Comparison of ENCODE assay signal across 17 cellular contexts in genomic region chr20:24332956-24333355, GRCh38.
A peak's percentile ranks its signal among the peaks of the same experiment; 100 is the strongest.
DNase-seq lines count a peak whose midpoint lies in the region; ATAC-seq and TF ChIP-seq lines count a peak whose summit lies in the region.
"Had no signal": no experiment of that assay in that cellular context is flagged by ENCODE, and none has a peak within 500 bp of the region (broad histone marks: within the 10 kb centered on the region; RNA-seq: fewer than 3 reads in every experiment).

No MANE protein-coding gene starts in this region.

- no peaks in the 10 kb centered on the region for H3K27me3 ChIP-seq in DND-41 (ENCODE audit: insufficient read depth, low read length, poor library complexity)
- no peaks in the 10 kb centered on the region for H3K27me3 ChIP-seq in foreskin keratinocyte
- no peaks in the 10 kb centered on the region for H3K27me3 ChIP-seq in Karpas-422 (ENCODE audit: low read length)
- H3K27me3 ChIP-seq: BLaER1 treated with 17β-estradiol and CSF1 and Interleukin-3, amounts not matched to agents 10 nM and 100 nM had no signal

- H3K36me3 ChIP-seq in DND-41 (ENCODE audit: insufficient read depth, low read length) (no peaks in the 10 kb centered on the region), Karpas-422 (ENCODE audit: insufficient read depth, low read length) (no peaks in the 10 kb centered on the region)
- H3K36me3 ChIP-seq: BLaER1 treated with 17β-estradiol and CSF1 and Interleukin-3, amounts not matched to agents 10 nM and 100 nM had no signal

- no peak for DNase-seq in DND-41
- peak; percentile 83 for DNase-seq in Jurkat, Clone E6-1 (ENCODE audit: low read depth, low spot score)
- peak; percentile 11 for DNase-seq in SW480 (ENCODE audit: low spot score)
- DNase-seq in foreskin keratinocyte = peak; percentile 75 to 87
- DNase-seq in cerebellar cortex (ENCODE audit: low spot score) = no peak
- no peak for DNase-seq in GF-D8 (lab: John Stamatoyannopoulos, UW)
- DNase-seq in Karpas-422 = no peak
- DNase-seq: Calu3; CD8-positive, alpha-beta T cell; DMS79 treated with DMSO at 0.1 percent for 48 hours; EL; GOT3; H7; HFFc6; IMR-90 had no signal

- peak; percentile 65 for ATAC-seq in DND-41 (ENCODE audit: insufficient read depth, low read depth)
- peak; percentile 83 for ATAC-seq in foreskin keratinocyte
- ATAC-seq: CD8-positive, alpha-beta T cell; HCT116 had no signal

- TF ChIP-seq CTCF in DND-41 (IDR thresholded peaks at IDR 0.05; ENCODE audit: borderline replicate concordance, extremely low read depth, low read length, poor library complexity, severe bottlenecking) = no peak
- no peak for TF ChIP-seq CTCF in foreskin keratinocyte (conservative IDR thresholded peaks at IDR 0.05)

- H2AFZ ChIP-seq in DND-41 (ENCODE audit: low read depth, low read length) = no peak overlapping the region
- H2AFZ ChIP-seq in Karpas-422 (ENCODE audit: low read length) = no peak overlapping the region

- H3K4me3 ChIP-seq in DND-41 (ENCODE audit: low read depth in 1 of 2, low read length in 2 of 2) = no peak overlapping the region
- H3K4me3 ChIP-seq in Jurkat, Clone E6-1 (ENCODE audit: low read length) = no peak overlapping the region
- H3K4me3 ChIP-seq in Karpas-422 (ENCODE audit: low read length) = no peak overlapping the region
- H3K4me3 ChIP-seq: BLaER1 treated with 17β-estradiol and CSF1 and Interleukin-3, amounts not matched to agents 10 nM and 100 nM had no signal

- H3K27ac ChIP-seq in DND-41 (ENCODE audit: low read length) = no peak overlapping the region
- H3K27ac ChIP-seq in foreskin keratinocyte = no peak overlapping the region
- H3K27ac ChIP-seq in Karpas-422 (ENCODE audit: low read length) = no peak overlapping the region
- H3K27ac ChIP-seq: BLaER1 treated with 17β-estradiol and CSF1 and Interleukin-3, amounts not matched to agents 10 nM and 100 nM had no signal

- no peaks in the 10 kb centered on the region for H3K9me2 ChIP-seq in Karpas-422 (replicated peaks; ENCODE audit: insufficient read depth, low read length)

- H4K20me1 ChIP-seq in DND-41 (ENCODE audit: insufficient read depth, low read length) = no peaks in the 10 kb centered on the region
- H4K20me1 ChIP-seq in Karpas-422 (ENCODE audit: insufficient read depth, low read depth, low read length) = no peaks in the 10 kb centered on the region
- H4K20me1 ChIP-seq: BLaER1 treated with 17β-estradiol and CSF1 and Interleukin-3, amounts not matched to agents 10 nM and 100 nM had no signal

- H3K9me3 ChIP-seq in DND-41 (ENCODE audit: insufficient read depth, low read length, severe bottlenecking) = no peaks in the 10 kb centered on the region
- H3K9me3 ChIP-seq in Karpas-422 (ENCODE audit: low read length) = no peaks in the 10 kb centered on the region
- H3K9me3 ChIP-seq: BLaER1 treated with 17β-estradiol and CSF1 and Interleukin-3, amounts not matched to agents 10 nM and 100 nM had no signal

- H3K9ac ChIP-seq in DND-41 (ENCODE audit: low read depth, low read length) = no peak overlapping the region
- no peak overlapping the region for H3K9ac ChIP-seq in Karpas-422 (ENCODE audit: low read length)
- H3K9ac ChIP-seq: BLaER1 treated with 17β-estradiol and CSF1 and Interleukin-3, amounts not matched to agents 10 nM and 100 nM had no signal

- H3K79me2 ChIP-seq in DND-41 (ENCODE audit: insufficient read depth, low read length) = no peaks in the 10 kb centered on the region
- H3K79me2 ChIP-seq in Karpas-422 (ENCODE audit: low read length) = no peaks in the 10 kb centered on the region

- H3K4me2 ChIP-seq in DND-41 (ENCODE audit: insufficient read depth, low read length) (no peak overlapping the region), Karpas-422 (ENCODE audit: low read depth, low read length, poor library complexity, severe bottlenecking) (no peak overlapping the region)
- H3K4me2 ChIP-seq: BLaER1 treated with 17β-estradiol and CSF1 and Interleukin-3, amounts not matched to agents 10 nM and 100 nM had no signal

- H3K4me1 ChIP-seq in DND-41 (ENCODE audit: insufficient read depth, low read length) (peaks cover 12% of the 10 kb centered on the region), foreskin keratinocyte (peaks cover 35% of the 10 kb centered on the region), Karpas-422 (ENCODE audit: low read length) (no peaks in the 10 kb centered on the region)

Comparison
In these comparisons a context has a peak if more than half of its experiments do, and no peak if none do; other contexts are left out.
1. DNase-seq: peak in Jurkat, Clone E6-1 (single experiment), SW480 (single experiment) and foreskin keratinocyte (2 of 2); none in DND-41 (single experiment), cerebellar cortex (single experiment), GF-D8 (single experiment) and Karpas-422 (single experiment).